ENCODE assay signal across 35 cellular contexts in the genomic region with DNA sequence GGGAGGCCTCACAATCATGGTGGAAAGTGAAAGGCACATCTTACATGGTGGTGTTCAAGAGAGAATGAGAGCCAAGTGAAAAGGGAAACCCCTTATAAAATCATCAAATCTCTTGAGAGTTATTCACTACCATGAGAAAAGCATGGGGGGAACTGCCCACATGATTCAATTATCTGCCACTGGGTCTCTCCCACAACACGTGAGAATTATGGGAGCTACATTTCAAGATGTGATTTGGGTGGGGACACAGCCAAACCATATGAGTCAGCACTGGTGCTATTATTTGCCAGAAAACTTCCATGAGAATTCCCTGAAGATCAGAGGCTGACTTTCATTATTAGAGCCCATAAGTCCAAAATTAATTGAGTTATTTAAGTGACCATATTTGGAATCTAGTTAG.
"Had no signal": no experiment of that assay in that cellular context is flagged by ENCODE, and none has a peak within 500 bp of the region (broad histone marks: within the 10 kb centered on the region; RNA-seq: fewer than 3 reads in every experiment).

No MANE protein-coding gene starts in this region.

- H3K36me3 Mint-ChIP-seq: activated CD4-positive, alpha-beta memory T cell treated with anti-CD3 and anti-CD28 coated beads for 36 hours; activated CD8-positive, alpha-beta memory T cell treated with anti-CD3 and anti-CD28 coated beads, Interleukin-2, amount 10 ng/mL, durations not matched to agents 7 days and 5 days; activated naive CD4-positive, alpha-beta T cell treated with anti-CD3 and anti-CD28 coated beads, Interleukin-2, amount 50 U/mL, for 24 hours; activated naive CD8-positive, alpha-beta T cell treated with anti-CD3 and anti-CD28 coated beads for 36 hours; brain had no signal

- H3K36me3 ChIP-seq: adrenal gland, gastroesophageal sphincter, heart right ventricle, WERI-Rb-1 had no signal

- H3K27ac Mint-ChIP-seq: activated CD4-positive, alpha-beta memory T cell treated with anti-CD3 and anti-CD28 coated beads for 36 hours; activated CD4-positive, alpha-beta T cell treated with anti-CD3 and anti-CD28 coated beads for 36 hours; activated CD4-positive, alpha-beta T cell treated with anti-CD3 and anti-CD28 coated beads, Interleukin-2, amount 10 ng/mL, durations not matched to agents 24 days and 14 days; activated CD8-positive, alpha-beta memory T cell treated with anti-CD3 and anti-CD28 coated beads, Interleukin-2, amount 10 ng/mL, durations not matched to agents 7 days and 5 days; activated CD8-positive, alpha-beta T cell treated with anti-CD3 and anti-CD28 coated beads, Interleukin-2, amount 10 ng/mL, durations not matched to agents 7 days and 5 days; activated naive CD4-positive, alpha-beta T cell treated with anti-CD3 and anti-CD28 coated beads for 36 hours; activated naive CD4-positive, alpha-beta T cell treated with anti-CD3 and anti-CD28 coated beads, Interleukin-2, amount 50 U/mL, for 24 hours; activated naive CD8-positive, alpha-beta T cell treated with anti-CD3 and anti-CD28 coated beads for 36 hours; activated naive CD8-positive, alpha-beta T cell treated with anti-CD3 and anti-CD28 coated beads, Interleukin-2, amount 50 U/mL, for 24 hours; activated T-helper 1 cell treated with anti-CD3 and anti-CD28 coated beads, Interleukin-12 subunit alpha, Interleukin-12 subunit beta, Interleukin-2, Interleukin-4 antibody, amounts not matched to agents 30 ng/mL and 10 ng/mL and 1 ng/mL, durations not matched to agents 14 hours and 24 hours and 36 hours; activated T-helper 2 cell treated with anti-CD3 and anti-CD28 coated beads, Interferon-gamma antibody, Interleukin-2, Interleukin-4, amounts not matched to agents 10 μg/mL and 5 μg/mL and 100 μg/mL, durations not matched to agents 14 hours and 24 hours and 36 hours; brain; dendritic cell treated with granulocyte-macrophage colony-stimulating factor and Interleukin-4, amounts not matched to agents 40 ng/mL and 50 ng/mL, for 4 days; endodermal cell; T-helper 17 cell; T-helper 2 cell treated with Interferon-gamma antibody and Interleukin-4, amounts not matched to agents 5 μg/mL and 100 μg/mL, for 36 hours had no signal

- H3K27me3 Mint-ChIP-seq: activated CD4-positive, alpha-beta memory T cell treated with anti-CD3 and anti-CD28 coated beads for 36 hours; activated CD4-positive, alpha-beta T cell treated with anti-CD3 and anti-CD28 coated beads for 36 hours; activated CD4-positive, alpha-beta T cell treated with anti-CD3 and anti-CD28 coated beads, Interleukin-2, amount 10 ng/mL, durations not matched to agents 24 days and 14 days; activated CD8-positive, alpha-beta memory T cell treated with anti-CD3 and anti-CD28 coated beads, Interleukin-2, amount 10 ng/mL, durations not matched to agents 7 days and 5 days; activated naive CD4-positive, alpha-beta T cell treated with anti-CD3 and anti-CD28 coated beads, Interleukin-2, amount 50 U/mL, for 24 hours; activated naive CD8-positive, alpha-beta T cell treated with anti-CD3 and anti-CD28 coated beads for 36 hours; activated naive CD8-positive, alpha-beta T cell treated with anti-CD3 and anti-CD28 coated beads, Interleukin-2, amount 50 U/mL, for 24 hours; brain; central memory CD8-positive, alpha-beta T cell; dendritic cell treated with granulocyte-macrophage colony-stimulating factor and Interleukin-4, amounts not matched to agents 40 ng/mL and 50 ng/mL, for 4 days; T-helper 17 cell had no signal

- H3K79me2 ChIP-seq: hepatocyte had no signal

- H3K9me3 ChIP-seq: gastroesophageal sphincter had no signal

- H3K4me3 ChIP-seq: adrenal gland, coronary artery, dorsolateral prefrontal cortex, gastroesophageal sphincter, heart right ventricle, hepatocyte had no signal

- H3K4me3 Mint-ChIP-seq: activated CD4-positive, alpha-beta memory T cell treated with anti-CD3 and anti-CD28 coated beads for 36 hours; activated CD4-positive, alpha-beta T cell treated with anti-CD3 and anti-CD28 coated beads for 36 hours; activated CD4-positive, alpha-beta T cell treated with anti-CD3 and anti-CD28 coated beads, Interleukin-2, amount 10 ng/mL, durations not matched to agents 24 days and 14 days; activated CD8-positive, alpha-beta memory T cell treated with anti-CD3 and anti-CD28 coated beads, Interleukin-2, amount 10 ng/mL, durations not matched to agents 7 days and 5 days; activated CD8-positive, alpha-beta T cell treated with anti-CD3 and anti-CD28 coated beads, Interleukin-2, amount 10 ng/mL, durations not matched to agents 7 days and 5 days; activated naive CD4-positive, alpha-beta T cell treated with anti-CD3 and anti-CD28 coated beads for 36 hours; activated naive CD4-positive, alpha-beta T cell treated with anti-CD3 and anti-CD28 coated beads, Interleukin-2, amount 50 U/mL, for 24 hours; activated naive CD8-positive, alpha-beta T cell treated with anti-CD3 and anti-CD28 coated beads for 36 hours; activated naive CD8-positive, alpha-beta T cell treated with anti-CD3 and anti-CD28 coated beads, Interleukin-2, amount 50 U/mL, for 24 hours; activated T-helper 1 cell treated with anti-CD3 and anti-CD28 coated beads, Interleukin-12 subunit alpha, Interleukin-12 subunit beta, Interleukin-2, Interleukin-4 antibody, amounts not matched to agents 30 ng/mL and 10 ng/mL and 1 ng/mL, durations not matched to agents 14 hours and 24 hours and 36 hours; brain; central memory CD8-positive, alpha-beta T cell; dendritic cell treated with granulocyte-macrophage colony-stimulating factor and Interleukin-4, amounts not matched to agents 40 ng/mL and 50 ng/mL, for 4 days; endodermal cell; T-helper 17 cell; T-helper 2 cell treated with Interferon-gamma antibody and Interleukin-4, amounts not matched to agents 5 μg/mL and 100 μg/mL, for 36 hours had no signal

- H3K4me1 Mint-ChIP-seq: activated CD4-positive, alpha-beta T cell treated with anti-CD3 and anti-CD28 coated beads for 36 hours; activated CD4-positive, alpha-beta T cell treated with anti-CD3 and anti-CD28 coated beads, Interleukin-2, amount 10 ng/mL, durations not matched to agents 24 days and 14 days; activated CD8-positive, alpha-beta memory T cell treated with anti-CD3 and anti-CD28 coated beads, Interleukin-2, amount 10 ng/mL, durations not matched to agents 7 days and 5 days; activated naive CD4-positive, alpha-beta T cell treated with anti-CD3 and anti-CD28 coated beads, Interleukin-2, amount 50 U/mL, for 24 hours; activated naive CD8-positive, alpha-beta T cell treated with anti-CD3 and anti-CD28 coated beads for 36 hours; activated naive CD8-positive, alpha-beta T cell treated with anti-CD3 and anti-CD28 coated beads, Interleukin-2, amount 50 U/mL, for 24 hours; central memory CD8-positive, alpha-beta T cell; T-helper 17 cell had no signal

- H3K4me2 ChIP-seq: hepatocyte had no signal

- DNase-seq: activated CD4-positive, alpha-beta memory T cell treated with anti-CD3 and anti-CD28 coated beads for 36 hours; activated CD4-positive, alpha-beta T cell treated with anti-CD3 and anti-CD28 coated beads for 36 hours; activated CD4-positive, alpha-beta T cell treated with anti-CD3 and anti-CD28 coated beads, Interleukin-2, amount 10 ng/mL, durations not matched to agents 24 days and 14 days; activated CD4-positive, CD25-positive, alpha-beta regulatory T cell; activated CD4-positive, CD25-positive, alpha-beta regulatory T cell treated with anti-CD3 and anti-CD28 coated beads, Interleukin-2, amount 50 U/mL, for 72 hours; activated CD8-positive, alpha-beta memory T cell treated with anti-CD3 and anti-CD28 coated beads, Interleukin-2, amount 10 ng/mL, durations not matched to agents 7 days and 5 days; activated CD8-positive, alpha-beta memory T cell treated with anti-CD3 and anti-CD28 coated beads, Interleukin-2, amount 50 U/mL, for 4 hours; activated CD8-positive, alpha-beta T cell treated with anti-CD3 and anti-CD28 coated beads, Interleukin-2, amount 10 ng/mL, durations not matched to agents 7 days and 5 days; activated effector memory CD4-positive, alpha-beta T cell treated with anti-CD3 and anti-CD28 coated beads, Interleukin-2, amount 50 U/mL, for 16 hours; activated naive CD4-positive, alpha-beta T cell treated with anti-CD3 and anti-CD28 coated beads for 36 hours; activated naive CD8-positive, alpha-beta T cell treated with anti-CD3 and anti-CD28 coated beads for 36 hours; activated naive CD8-positive, alpha-beta T cell treated with anti-CD3 and anti-CD28 coated beads, Interleukin-2, amount 50 U/mL, for 24 hours; activated T-cell treated with anti-CD3 and anti-CD28 coated beads, Interleukin-2, amount 50 U/mL, for 1 hour; activated T-cell treated with anti-CD3 and anti-CD28 coated beads, Interleukin-2, amount 50 U/mL, for 48 hours; adrenal gland; amygdala; aorta; dorsolateral prefrontal cortex; effector memory CD4-positive, alpha-beta T cell; endodermal cell; heart right ventricle; T-helper 17 cell; T1000; WERI-Rb-1 had no signal

- H2AFZ ChIP-seq: hepatocyte had no signal

- H3K27ac ChIP-seq: adrenal gland, coronary artery, dorsolateral prefrontal cortex, foreskin keratinocyte, gastroesophageal sphincter, heart right ventricle, hepatocyte, WERI-Rb-1 had no signal

- H3K4me1 ChIP-seq: adrenal gland, gastroesophageal sphincter, heart right ventricle had no signal

- H3K9me3 Mint-ChIP-seq: activated CD4-positive, alpha-beta T cell treated with anti-CD3 and anti-CD28 coated beads, Interleukin-2, amount 10 ng/mL, durations not matched to agents 24 days and 14 days; activated naive CD4-positive, alpha-beta T cell treated with anti-CD3 and anti-CD28 coated beads for 36 hours; activated naive CD8-positive, alpha-beta T cell treated with anti-CD3 and anti-CD28 coated beads for 36 hours had no signal

- H3K27me3 ChIP-seq: adrenal gland, foreskin keratinocyte, gastroesophageal sphincter, heart right ventricle, hepatocyte had no signal
